8 cellular contexts compared by ENCODE assay signal in the genomic region with DNA sequence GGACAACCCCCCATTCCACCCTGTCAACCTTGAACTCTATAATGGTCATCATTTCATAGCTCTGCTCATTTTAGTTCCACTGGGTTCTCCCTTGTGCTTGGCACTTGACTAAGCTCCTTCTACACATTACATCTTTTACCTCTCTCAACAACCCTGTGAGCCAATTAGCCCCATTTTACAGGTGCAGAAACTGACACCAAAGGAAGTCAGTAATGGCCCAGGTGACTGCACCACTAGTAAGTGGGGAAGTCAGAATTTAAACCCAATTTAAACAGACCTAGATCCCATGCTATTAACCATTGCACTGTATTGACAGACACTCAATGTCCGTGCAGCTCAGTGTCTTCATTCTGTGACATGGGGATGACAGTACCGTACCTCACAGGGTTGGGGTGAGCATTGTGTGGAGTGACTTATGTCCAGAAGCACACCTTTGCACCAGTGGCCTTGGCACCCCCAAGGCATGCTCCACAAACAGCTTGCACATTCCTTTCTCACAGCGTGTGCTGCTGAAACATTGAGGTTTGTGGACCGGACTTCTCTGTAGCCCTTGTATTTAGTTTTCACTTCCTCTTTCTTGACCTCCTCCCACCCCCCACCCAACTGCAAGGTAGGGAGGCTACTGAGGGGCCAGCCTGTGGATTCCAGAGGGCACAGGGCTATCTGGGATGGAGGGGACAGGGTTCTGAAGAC. TPM values are rescaled to one million over a fixed set of nuclear protein-coding genes. Genes with fewer than 3 reads are reported as not detected.
A peak's percentile ranks its signal among the peaks of the same experiment; 100 is the strongest.
DNase-seq lines count a peak whose midpoint lies in the region; ATAC-seq and TF ChIP-seq lines count a peak whose summit lies in the region.
"Had no signal": no experiment of that assay in that cellular context is flagged by ENCODE, and none has a peak within 500 bp of the region (broad histone marks: within the 10 kb centered on the region; RNA-seq: fewer than 3 reads in every experiment).

No MANE protein-coding gene starts in this region.

- peak overlapping the region; percentile 80 for H3K4me3 Mint-ChIP-seq in natural killer cell
- no peak overlapping the region for H3K4me3 Mint-ChIP-seq in mesothelial cell of epicardium

- no peaks in the 10 kb centered on the region for H3K36me3 ChIP-seq in SJCRH30

- H3K4me1 ChIP-seq in SJCRH30 = peaks cover 76% of the 10 kb centered on the region

- intact Hi-C loops in natural killer cell (cut with micrococcal nuclease) = loop anchor here (2.0 kb wide), 1 partner anchor 41 kb away; no protein-coding TSS in a partner anchor

- H3K4me1 Mint-ChIP-seq in natural killer cell (peaks cover 97 to 98% of the 10 kb centered on the region in 2 donors), mesothelial cell of epicardium (peaks cover 34% of the 10 kb centered on the region)

- H3K27ac Mint-ChIP-seq in natural killer cell = peak overlapping the region; percentile 97 to 100
- H3K27ac Mint-ChIP-seq in mesothelial cell of epicardium = no peak overlapping the region

- ATAC-seq in GM18907 (IDR thresholded peaks at IDR 0.05; ENCODE audit: unreplicated experiment) (peak; percentile 35), HG02870 (IDR thresholded peaks at IDR 0.05; ENCODE audit: unreplicated experiment) (peak; percentile 36), natural killer cell (peak in 1 of 3 donors; percentile 6), HG03457 (IDR thresholded peaks at IDR 0.05; ENCODE audit: unreplicated experiment) (no peak)

- TF ChIP-seq CTCF in natural killer cell (IDR thresholded peaks at IDR 0.05) (no peak), mesothelial cell of epicardium (IDR thresholded peaks at IDR 0.05; ENCODE audit: unreplicated experiment) (no peak)

- no peak overlapping the region for H3K4me3 ChIP-seq in SJCRH30

- H3K9me3 Mint-ChIP-seq in natural killer cell (no peaks in the 10 kb centered on the region), mesothelial cell of epicardium (peaks cover 7% of the 10 kb centered on the region)

- H3K27ac ChIP-seq in SJCRH30 = peak overlapping the region; percentile 86; the same call in 1 of the 2 replicates

- H3K27me3 Mint-ChIP-seq in natural killer cell (ENCODE audit: low read depth in 2 of 2) (no peaks in the 10 kb centered on the region), mesothelial cell of epicardium (ENCODE audit: low read depth) (no peaks in the 10 kb centered on the region)

- H3K27me3 ChIP-seq in SJCRH30 = no peaks in the 10 kb centered on the region

- no peak for DNase-seq in SJCRH30
- peak; percentile 21 for DNase-seq in natural killer cell
- no peak for DNase-seq in AG20443 (ENCODE audit: low spot score)
- DNase-seq in mesothelial cell of epicardium (ENCODE audit: low spot score in 2 of 2, unreplicated experiment in 2 of 2) = no peak
- DNase-seq: left ventricle myocardium superior had no signal

- peaks cover 6% of the 10 kb centered on the region; the same call in 1 of the 2 replicates for H3K9me3 ChIP-seq in SJCRH30 (replicated peaks)

- H3K36me3 Mint-ChIP-seq in natural killer cell (no peaks in the 10 kb centered on the region), mesothelial cell of epicardium (peaks cover 6% of the 10 kb centered on the region)

RNA-seq across cellular contexts. Expression of a gene that starts 23.1 kb away (rescaled TPM):
- 13.9 and 14.1 TPM in 2 replicates for total RNA-seq in SJCRH30 (2014; rRNA removed; shearing (Covaris generic))
- total RNA-seq in natural killer cell (1,000 to 10,000 TPM; 1,190 to 1,513 (median 1,282) TPM), mesothelial cell of epicardium (33.1 to 35.6 TPM (median 33.3 TPM) in 3 replicates)

Comparison
In these comparisons a context has a peak if more than half of its experiments do, and no peak if none do; other contexts are left out.
1. RNA of a gene that starts 23.1 kb away (total RNA-seq): 1,190 to 1,513 TPM in natural killer cell; 33.1 to 35.6 TPM in mesothelial cell of epicardium and 13.9 to 14.1 TPM in SJCRH30; every median in the first group is over 10 times any median in the second.